20 cellular contexts compared by ENCODE assay signal in the genomic region with DNA sequence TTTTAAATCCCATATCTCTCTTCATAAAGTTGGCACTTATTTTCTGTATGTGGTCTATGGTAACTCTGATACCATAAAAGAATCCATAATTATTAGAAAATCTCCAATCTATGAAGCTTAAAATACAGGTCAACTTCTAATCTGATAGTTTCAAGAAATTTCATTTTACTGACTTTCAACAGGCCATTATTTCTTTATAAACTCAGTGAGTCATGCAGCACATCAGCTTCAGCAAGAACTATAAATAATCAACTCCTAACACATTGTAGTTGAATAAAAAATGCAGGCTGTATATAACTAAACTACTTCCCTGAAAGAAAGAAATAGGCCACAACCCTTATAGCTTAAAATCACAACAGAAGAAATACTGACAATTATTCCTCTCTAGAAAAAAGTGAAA.
DNase-seq lines count a peak whose midpoint lies in the region; ATAC-seq, FAIRE-seq and TF ChIP-seq lines count a peak whose summit lies in the region.
"Had no signal": no experiment of that assay in that cellular context is flagged by ENCODE, and none has a peak within 500 bp of the region (broad histone marks: within the 10 kb centered on the region; RNA-seq: fewer than 3 reads in every experiment).

No MANE protein-coding gene starts in this region.

- H3K9ac ChIP-seq in endothelial cell of umbilical vein (replicated peaks; ENCODE audit: extremely low read depth, insufficient read depth, low read length), result no peak overlapping the region
- no peak overlapping the region for H3K9ac ChIP-seq in mesenchymal stem cell (ENCODE audit: low read length)
- H3K9ac ChIP-seq: BLaER1 treated with 17β-estradiol and CSF1 and Interleukin-3, amounts not matched to agents 10 nM and 100 nM had no signal

- POLR2A ChIA-PET in endothelial cell of umbilical vein (lab: Charles Lee), result no interaction called here

- no peak overlapping the region for H2BK120ac ChIP-seq in mesenchymal stem cell (ENCODE audit: low read depth, low read length)

- no peak overlapping the region for H3K18ac ChIP-seq in mesenchymal stem cell (ENCODE audit: low read depth in 1 of 2, low read length in 2 of 2)

- H3K79me2 ChIP-seq in endothelial cell of umbilical vein (ENCODE audit: control insufficient read depth, insufficient read depth, low read length), result no peaks in the 10 kb centered on the region

- in situ Hi-C loops in gastrocnemius medialis (cut with MboI; ENCODE audit: low sequenced_read_pairs in 4 of 4), result no loop called here

- H3K36me3 ChIP-seq in endothelial cell of umbilical vein (ENCODE audit: control insufficient read depth in 2 of 2, extremely low read depth in 1 of 2, insufficient read depth in 2 of 2, low read length in 2 of 2), result no peaks in the 10 kb centered on the region
- no peaks in the 10 kb centered on the region for H3K36me3 ChIP-seq in mesenchymal stem cell (ENCODE audit: control insufficient read depth in 1 of 2, insufficient read depth in 2 of 2, low read depth in 1 of 2, low read length in 2 of 2)
- H3K36me3 ChIP-seq in gastrocnemius medialis, result no peaks in the 10 kb centered on the region
- H3K36me3 ChIP-seq: BLaER1 treated with 17β-estradiol and CSF1 and Interleukin-3, amounts not matched to agents 10 nM and 100 nM had no signal

- TF ChIP-seq CTCF in endothelial cell of umbilical vein (IDR thresholded peaks at IDR 0.05; ENCODE audit: extremely low read depth in 1 of 2, insufficient read depth in 1 of 2, low read depth in 1 of 2, low read length in 2 of 2), result no peak
- no peak for TF ChIP-seq CTCF in gastrocnemius medialis (IDR thresholded peaks at IDR 0.05 in 4 of 5, conservative IDR thresholded peaks at IDR 0.05 in 1 of 5)

- no peak overlapping the region for H2BK5ac ChIP-seq in mesenchymal stem cell (ENCODE audit: low read depth, low read length, poor library complexity, severe bottlenecking)

- H3K4me1 ChIP-seq in endothelial cell of umbilical vein (ENCODE audit: control insufficient read depth, extremely low read depth, insufficient read depth, low read length) (peaks cover 43% of the 10 kb centered on the region), mesenchymal stem cell (ENCODE audit: control insufficient read depth, insufficient read depth, low read depth, low read length) (no peaks in the 10 kb centered on the region), gastrocnemius medialis (no peaks in the 10 kb centered on the region)
- H3K4me1 ChIP-seq: BLaER1 treated with 17β-estradiol and CSF1 and Interleukin-3, amounts not matched to agents 10 nM and 100 nM had no signal

- peak; percentile 53 for DNase-seq in EH (ENCODE audit: low read depth)
- DNase-seq in endothelial cell of umbilical vein (ENCODE audit: low read depth, low spot score), result peak; percentile 55
- DNase-seq in mesenchymal stem cell, result peak; percentile 21
- DNase-seq in NCI-H69 (lab: John Stamatoyannopoulos, UW), result no peak
- DNase-seq in gastrocnemius medialis, result no peak
- DNase-seq: ACHN; CD8-positive, alpha-beta memory T cell; DMS79 treated with DMSO at 0.1 percent for 48 hours; GDM1; H7; NCI-H1105; NCI-H1694; NCI-H2107; NCI-H226; SHP77 had no signal

- H3K4me2 ChIP-seq in endothelial cell of umbilical vein (ENCODE audit: insufficient read depth, low read length), result peak overlapping the region; percentile 68
- no peak overlapping the region for H3K4me2 ChIP-seq in mesenchymal stem cell (ENCODE audit: low read length, poor library complexity, severe bottlenecking)
- H3K4me2 ChIP-seq: BLaER1 treated with 17β-estradiol and CSF1 and Interleukin-3, amounts not matched to agents 10 nM and 100 nM had no signal

- dilution Hi-C loops in endothelial cell of umbilical vein (cut with MboI; ENCODE audit: extremely low pct_ligation_motif_present, low sequenced_read_pairs), result no loop called here

- H2AFZ ChIP-seq in endothelial cell of umbilical vein (ENCODE audit: low read depth, low read length) (no peak overlapping the region), mesenchymal stem cell (ENCODE audit: low read depth, low read length) (no peak overlapping the region)

- intact Hi-C loops in endothelial cell of umbilical vein (cut with micrococcal nuclease), result loop anchor here (2.0 kb wide), 1 partner anchor 18 kb away; no protein-coding TSS in a partner anchor
- intact Hi-C loops in gastrocnemius medialis (cut with DNase I; ENCODE audit: low total_unique reads), result no loop called here

- H2BK15ac ChIP-seq in mesenchymal stem cell (ENCODE audit: low read depth, poor library complexity, severe bottlenecking), result no peak overlapping the region

- H4K91ac ChIP-seq in mesenchymal stem cell (ENCODE audit: low read length), result no peak overlapping the region

- no peaks in the 10 kb centered on the region for H3K79me1 ChIP-seq in mesenchymal stem cell (replicated peaks; ENCODE audit: low read length, poor library complexity, severe bottlenecking)

- H4K8ac ChIP-seq in mesenchymal stem cell (ENCODE audit: low read length), result no peak overlapping the region

- no TSS peak for BruUV-seq in endothelial cell of umbilical vein (replicated peaks; lab: Mats Ljungman, UMichigan)

- H3K27me3 ChIP-seq in endothelial cell of umbilical vein (ENCODE audit: control insufficient read depth in 2 of 2, insufficient read depth in 2 of 2, low read length in 2 of 2) (no peaks in the 10 kb centered on the region), mesenchymal stem cell (ENCODE audit: control insufficient read depth in 1 of 2, insufficient read depth in 1 of 2, low read length in 2 of 2) (no peaks in the 10 kb centered on the region), gastrocnemius medialis (no peaks in the 10 kb centered on the region)
- H3K27me3 ChIP-seq: BLaER1 treated with 17β-estradiol and CSF1 and Interleukin-3, amounts not matched to agents 10 nM and 100 nM had no signal

- no peak overlapping the region for H2AK5ac ChIP-seq in mesenchymal stem cell (ENCODE audit: low read length, severe bottlenecking)

- no peak overlapping the region for H3K4me3 ChIP-seq in endothelial cell of umbilical vein (replicated peaks in 1 of 3; ENCODE audit: insufficient read depth in 1 of 3, low read depth in 1 of 3, low read length in 3 of 3)
- H3K4me3 ChIP-seq in mesenchymal stem cell (ENCODE audit: insufficient read depth in 1 of 2, low read depth in 1 of 2, low read length in 2 of 2), result no peak overlapping the region
- H3K4me3 ChIP-seq in gastrocnemius medialis, result no peak overlapping the region
- H3K4me3 ChIP-seq: BLaER1 treated with 17β-estradiol and CSF1 and Interleukin-3, amounts not matched to agents 10 nM and 100 nM had no signal

- H3K23ac ChIP-seq in mesenchymal stem cell (ENCODE audit: low read length in 2 of 2), result no peak overlapping the region

- no peak for FAIRE-seq in endothelial cell of umbilical vein (lab: Jason Lieb, UNC)
- FAIRE-seq: GM18507 had no signal

- no peaks in the 10 kb centered on the region for H3K9me1 ChIP-seq in endothelial cell of umbilical vein (replicated peaks; ENCODE audit: control insufficient read depth, extremely low read depth, insufficient read depth, low read length)

- ATAC-seq in SK-N-SH treated with all-trans-retinoic acid at 6 μM for 48 hours, result 0 out of 3 replicates have a peak, but pooled peaks have one; percentile 44
- ATAC-seq in GM18907 (IDR thresholded peaks at IDR 0.05; ENCODE audit: unreplicated experiment), result no peak
- ATAC-seq in gastrocnemius medialis, result no peak
- no peak for ATAC-seq in HG03521 (IDR thresholded peaks at IDR 0.05; ENCODE audit: unreplicated experiment)

- no peaks in the 10 kb centered on the region for H3K9me3 ChIP-seq in endothelial cell of umbilical vein (replicated peaks; ENCODE audit: control insufficient read depth, insufficient read depth, low read length)
- no peaks in the 10 kb centered on the region for H3K9me3 ChIP-seq in mesenchymal stem cell (ENCODE audit: control insufficient read depth, low read length)
- H3K9me3 ChIP-seq in gastrocnemius medialis, result no peaks in the 10 kb centered on the region
- H3K9me3 ChIP-seq: BLaER1 treated with 17β-estradiol and CSF1 and Interleukin-3, amounts not matched to agents 10 nM and 100 nM had no signal

- H3K27ac ChIP-seq in endothelial cell of umbilical vein (ENCODE audit: insufficient read depth, low read depth, low read length) (no peak overlapping the region), mesenchymal stem cell (ENCODE audit: low read length, poor library complexity, severe bottlenecking) (no peak overlapping the region), gastrocnemius medialis (no peak overlapping the region)
- H3K27ac ChIP-seq: BLaER1 treated with 17β-estradiol and CSF1 and Interleukin-3, amounts not matched to agents 10 nM and 100 nM had no signal

- no peak overlapping the region for H3K14ac ChIP-seq in mesenchymal stem cell (ENCODE audit: low read length in 2 of 2)

- no peak for TF ChIP-seq POLR2A in endothelial cell of umbilical vein (IDR thresholded peaks at IDR 0.05; ENCODE audit: low read depth, low read length)
- TF ChIP-seq POLR2A in gastrocnemius medialis (IDR thresholded peaks at IDR 0.05), result no peak

- no peaks in the 10 kb centered on the region for H4K20me1 ChIP-seq in endothelial cell of umbilical vein (replicated peaks; ENCODE audit: control insufficient read depth, extremely low read depth, insufficient read depth, low read length)
- H4K20me1 ChIP-seq: BLaER1 treated with 17β-estradiol and CSF1 and Interleukin-3, amounts not matched to agents 10 nM and 100 nM had no signal

- no peak overlapping the region for H3K4ac ChIP-seq in mesenchymal stem cell (ENCODE audit: low read depth in 1 of 2, low read length in 2 of 2)

- CTCF ChIA-PET in endothelial cell of umbilical vein (lab: Charles Lee), result interaction anchor here (1.1 to 4.3 kb wide), 6 partner anchors 16 to 98 kb away, joined by 3 to 39 read pairs (median 5); no protein-coding TSS in a partner anchor

- H2BK12ac ChIP-seq in mesenchymal stem cell (ENCODE audit: low read length in 2 of 2), result no peak overlapping the region

TF ChIP-seq in SK-N-SH treated with all-trans-retinoic acid at 6 μM for 48 hours, 23 proteins besides CTCF, POLR2A, EP300 and RAD21:
- TF ChIP-seq ARNTL (CRISPR knock-in tag; IDR thresholded peaks at IDR 0.05; ENCODE audit: borderline replicate concordance, low read depth), result no peak
- TF ChIP-seq ISL1 (CRISPR knock-in tag; IDR thresholded peaks at IDR 0.05), result peak; percentile 25; the same call in 1 of the 2 replicates
- no peak for TF ChIP-seq BACH2 (CRISPR knock-in tag; IDR thresholded peaks at IDR 0.05; ENCODE audit: borderline replicate concordance)

TF ChIP-seq in endothelial cell of umbilical vein, 7 proteins besides CTCF, POLR2A, EP300 and RAD21:
- no peak for TF ChIP-seq MYC (IDR thresholded peaks at IDR 0.05; ENCODE audit: low read depth, low read length)
- no peak for TF ChIP-seq GATA2 (IDR thresholded peaks at IDR 0.05; ENCODE audit: insufficient read depth, insufficient read length, low read depth, low read length)
- peak; percentile 22 for TF ChIP-seq JUN (IDR thresholded peaks at IDR 0.05; ENCODE audit: borderline replicate concordance, insufficient read depth, insufficient read length, low read depth)
- TF ChIP-seq FOS (IDR thresholded peaks at IDR 0.05; ENCODE audit: borderline replicate concordance, insufficient read depth, low read length), result peak; percentile 47

Comparison
In these comparisons a context has a peak if more than half of its experiments do, and no peak if none do; other contexts are left out.
1. DNase-seq: peak in EH (single experiment), endothelial cell of umbilical vein (single experiment) and mesenchymal stem cell (single experiment); none in NCI-H69 (single experiment) and gastrocnemius medialis (0 of 2).